In the genomic region with DNA sequence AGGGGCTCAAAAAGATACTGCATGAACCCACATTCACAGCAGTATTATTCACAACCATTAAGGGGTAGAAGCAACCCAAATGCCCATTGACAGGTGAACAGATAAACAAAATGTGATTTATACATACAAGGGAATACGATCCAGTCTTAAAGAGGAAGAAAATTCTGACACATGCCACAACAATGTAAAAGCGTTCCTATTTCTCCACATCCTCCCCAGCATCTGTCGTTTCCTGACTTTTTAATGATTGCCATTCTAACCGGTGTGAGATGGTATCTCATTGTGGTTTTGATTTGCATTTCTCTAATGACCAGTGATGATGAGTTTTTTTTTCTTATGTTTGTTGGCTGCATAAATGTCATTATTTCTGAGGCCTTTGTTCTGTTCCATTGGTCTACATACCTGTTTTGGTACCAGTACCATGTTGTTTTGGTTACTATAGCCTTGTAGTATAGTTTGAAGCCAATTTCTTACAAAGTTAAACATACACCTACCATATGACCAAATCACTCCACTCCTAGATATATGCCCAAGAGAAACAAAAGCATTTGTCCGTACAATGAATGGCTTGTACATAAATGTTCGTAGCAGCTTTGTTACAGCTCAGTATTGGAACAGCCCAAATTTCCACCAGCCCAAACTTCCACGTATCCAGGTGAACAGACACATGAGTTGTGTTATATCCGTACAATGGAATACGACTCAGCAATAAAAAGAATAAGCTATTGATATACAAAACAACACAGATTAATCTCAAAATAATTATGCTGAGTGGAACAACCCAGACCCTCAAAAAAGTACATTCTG, we compare ENCODE assay signal across 1 cellular context.
TF ChIP-seq lines count a peak whose summit lies in the region.

No MANE protein-coding gene starts in this region.

TF ChIP-seq in HepG2, 621 proteins besides CTCF, POLR2A, EP300 and RAD21 (continued from another document):
- peak; percentile 47 to 63; a peak in 3 of 4 replicates for TF ChIP-seq MAFK (conservative IDR thresholded peaks at IDR 0.05 in 1 of 2, IDR thresholded peaks at IDR 0.05 in 1 of 2; ENCODE audit: low read length in 2 of 2)
- TF ChIP-seq, protein P1, sequence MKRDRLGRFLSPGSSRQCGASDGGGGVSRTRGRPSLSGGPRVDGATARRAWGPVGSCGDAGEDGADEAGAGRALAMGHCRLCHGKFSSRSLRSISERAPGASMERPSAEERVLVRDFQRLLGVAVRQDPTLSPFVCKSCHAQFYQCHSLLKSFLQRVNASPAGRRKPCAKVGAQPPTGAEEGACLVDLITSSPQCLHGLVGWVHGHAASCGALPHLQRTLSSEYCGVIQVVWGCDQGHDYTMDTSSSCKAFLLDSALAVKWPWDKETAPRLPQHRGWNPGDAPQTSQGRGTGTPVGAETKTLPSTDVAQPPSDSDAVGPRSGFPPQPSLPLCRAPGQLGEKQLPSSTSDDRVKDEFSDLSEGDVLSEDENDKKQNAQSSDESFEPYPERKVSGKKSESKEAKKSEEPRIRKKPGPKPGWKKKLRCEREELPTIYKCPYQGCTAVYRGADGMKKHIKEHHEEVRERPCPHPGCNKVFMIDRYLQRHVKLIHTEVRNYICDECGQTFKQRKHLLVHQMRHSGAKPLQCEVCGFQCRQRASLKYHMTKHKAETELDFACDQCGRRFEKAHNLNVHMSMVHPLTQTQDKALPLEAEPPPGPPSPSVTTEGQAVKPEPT (CRISPR knock-in tag; IDR thresholded peaks at IDR 0.05; ENCODE audit: low read depth), result no peak
